Comparison of ENCODE assay signal across 26 cellular contexts in the genomic region with DNA sequence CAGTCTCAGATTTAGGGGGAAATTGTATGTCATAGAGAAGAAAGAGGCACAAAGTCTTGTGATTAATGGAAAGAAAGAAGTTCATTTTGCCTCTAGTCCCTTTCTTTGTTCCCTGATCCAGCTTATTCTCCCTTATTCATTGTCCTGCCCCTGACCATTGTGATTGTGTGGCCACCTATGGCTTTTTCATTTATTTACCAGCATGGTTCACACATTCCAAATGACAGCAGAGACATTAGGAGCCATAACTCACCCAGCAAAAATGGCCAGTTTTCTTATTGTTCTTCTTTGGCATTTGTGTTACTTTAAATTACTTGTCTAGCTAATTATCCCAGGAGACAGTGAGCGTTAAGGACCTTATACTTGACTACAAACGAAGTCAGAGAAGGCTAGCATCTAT. TPM values are rescaled to one million over a fixed set of nuclear protein-coding genes. Genes with fewer than 3 reads are reported as not detected.
A peak's percentile ranks its signal among the peaks of the same experiment; 100 is the strongest.
DNase-seq lines count a peak whose midpoint lies in the region; ATAC-seq, FAIRE-seq and TF ChIP-seq lines count a peak whose summit lies in the region.
"Had no signal": no experiment of that assay in that cellular context is flagged by ENCODE, and none has a peak within 500 bp of the region (broad histone marks: within the 10 kb centered on the region; RNA-seq: fewer than 3 reads in every experiment).

No MANE protein-coding gene starts in this region.

- no peaks in the 10 kb centered on the region for H3K79me2 ChIP-seq in H1 (ENCODE audit: control insufficient read depth in 1 of 2, insufficient read depth in 2 of 2, low read length in 2 of 2)

- TF ChIP-seq EP300 in H1 (IDR thresholded peaks at IDR 0.05; ENCODE audit: borderline replicate concordance in 1 of 2, low read depth in 2 of 2, low read length in 2 of 2), result no peak

- H2AK5ac ChIP-seq in H1 (ENCODE audit: low read depth, low read length) (no peak overlapping the region), mesenchymal stem cell (ENCODE audit: low read length, severe bottlenecking) (no peak overlapping the region)

- TF ChIP-seq POLR2A in H1 (IDR thresholded peaks at IDR 0.05; ENCODE audit: control extremely low read depth in 1 of 2, low read depth in 2 of 2, low read length in 2 of 2), result no peak
- TF ChIP-seq POLR2A in prostate gland (IDR thresholded peaks at IDR 0.05), result no peak

- H3K36me3 ChIP-seq in H7 (replicated peaks; ENCODE audit: control insufficient read depth, insufficient read depth, low read length) (no peaks in the 10 kb centered on the region), H1 (ENCODE audit: control insufficient read depth in 2 of 4, insufficient read depth in 4 of 4, low read length in 3 of 4) (no peaks in the 10 kb centered on the region), prostate gland (no peaks in the 10 kb centered on the region), lower lobe of right lung (no peaks in the 10 kb centered on the region), mesenchymal stem cell (ENCODE audit: control insufficient read depth in 1 of 2, insufficient read depth in 2 of 2, low read depth in 1 of 2, low read length in 2 of 2) (no peaks in the 10 kb centered on the region)
- H3K36me3 ChIP-seq: SJSA1 had no signal

- H3K23ac ChIP-seq in H1 (ENCODE audit: insufficient read length) (no peak overlapping the region), mesenchymal stem cell (ENCODE audit: low read length in 2 of 2) (no peak overlapping the region)

- H2BK15ac ChIP-seq in H1 (ENCODE audit: low read length), result no peak overlapping the region
- H2BK15ac ChIP-seq in mesenchymal stem cell (ENCODE audit: low read depth, poor library complexity, severe bottlenecking), result no peak overlapping the region

- no peak overlapping the region for H2BK5ac ChIP-seq in H1 (ENCODE audit: low read depth, low read length)
- H2BK5ac ChIP-seq in mesenchymal stem cell (ENCODE audit: low read depth, low read length, poor library complexity, severe bottlenecking), result no peak overlapping the region

- ATAC-seq in lower lobe of right lung, result no peak
- ATAC-seq: Right ventricle myocardium inferior had no signal

- peaks cover 0 to 3% (median 0%) of the 10 kb centered on the region in 4 experiments; a peak in 2 of 7 replicates for H3K4me1 ChIP-seq in H1 (replicated peaks in 1 of 4; ENCODE audit: control insufficient read depth in 3 of 4, insufficient read depth in 4 of 4, low read length in 3 of 4)
- no peaks in the 10 kb centered on the region for H3K4me1 ChIP-seq in prostate gland (replicated peaks)
- no peaks in the 10 kb centered on the region for H3K4me1 ChIP-seq in lower lobe of right lung
- H3K4me1 ChIP-seq in mesenchymal stem cell (ENCODE audit: control insufficient read depth, insufficient read depth, low read depth, low read length), result no peaks in the 10 kb centered on the region
- H3K4me1 ChIP-seq: SJSA1 had no signal

- intact Hi-C loops in prostate gland (cut with DNase I) (no loop called here), lower lobe of right lung (cut with DNase I) (no loop called here)
- intact Hi-C loops in activated CD4-positive, alpha-beta T cell treated with anti-CD3 and anti-CD28 coated beads, Interleukin-2, amount 10 ng/mL, durations not matched to agents 24 days and 14 days (cut with micrococcal nuclease), result no loop called here

- H2BK12ac ChIP-seq in H1 (ENCODE audit: low read depth, low read length) (no peak overlapping the region), mesenchymal stem cell (ENCODE audit: low read length in 2 of 2) (no peak overlapping the region)

- DNase-seq in H7, result peak; percentile 6
- DNase-seq in NCI-H69 (lab: John Stamatoyannopoulos, UW), result peak; percentile 25
- no peak for DNase-seq in H1 (ENCODE audit: low read depth in 1 of 2, low spot score in 2 of 2)
- no peak for DNase-seq in neural crest cell (ENCODE audit: low read depth, low spot score)
- DNase-seq in prostate gland (ENCODE audit: low spot score), result no peak
- DNase-seq in lower lobe of right lung, result no peak
- DNase-seq in mesenchymal stem cell, result no peak
- DNase-seq in activated CD4-positive, alpha-beta T cell treated with anti-CD3 and anti-CD28 coated beads, Interleukin-2, amount 10 ng/mL, durations not matched to agents 24 days and 14 days, result no peak
- DNase-seq: Calu3; CD8-positive, alpha-beta memory T cell; DMS153; GF-D8; HCEC 1CT; Karpas-422; NCI-H1694; NCI-H2081; NCI-H2171; NCI-H345; NCI-H524; NCI-H82 had no signal

- H3K27me3 ChIP-seq in H7 (ENCODE audit: control insufficient read depth, insufficient read depth, low read length) (no peaks in the 10 kb centered on the region), H1 (replicated peaks in 1 of 4; ENCODE audit: control insufficient read depth in 3 of 4, extremely low read depth in 1 of 4, insufficient read depth in 3 of 4, low read length in 3 of 4) (no peaks in the 10 kb centered on the region), prostate gland (replicated peaks; ENCODE audit: insufficient read depth) (no peaks in the 10 kb centered on the region), lower lobe of right lung (ENCODE audit: low read depth) (no peaks in the 10 kb centered on the region), mesenchymal stem cell (ENCODE audit: control insufficient read depth in 1 of 2, insufficient read depth in 1 of 2, low read length in 2 of 2) (no peaks in the 10 kb centered on the region)
- H3K27me3 ChIP-seq: SJSA1 had no signal

- H3K79me1 ChIP-seq in H1 (ENCODE audit: low read depth, low read length) (no peaks in the 10 kb centered on the region), mesenchymal stem cell (replicated peaks; ENCODE audit: low read length, poor library complexity, severe bottlenecking) (no peaks in the 10 kb centered on the region)

- H4K20me1 ChIP-seq in H1 (replicated peaks in 1 of 2; ENCODE audit: control insufficient read depth in 1 of 2, insufficient read depth in 2 of 2, low read length in 2 of 2), result no peaks in the 10 kb centered on the region

- H3K18ac ChIP-seq in H1 (ENCODE audit: extremely low read depth, low read length) (no peak overlapping the region), mesenchymal stem cell (ENCODE audit: low read depth in 1 of 2, low read length in 2 of 2) (no peak overlapping the region)

- FAIRE-seq in H1 (lab: Jason Lieb, UNC), result no peak
- FAIRE-seq: A204.1, HTR-8/SVneo had no signal

- no peak overlapping the region for H3K14ac ChIP-seq in H1 (ENCODE audit: insufficient read length)
- no peak overlapping the region for H3K14ac ChIP-seq in mesenchymal stem cell (ENCODE audit: low read length in 2 of 2)

- H2AFZ ChIP-seq in H1 (ENCODE audit: low read length) (no peak overlapping the region), mesenchymal stem cell (ENCODE audit: low read depth, low read length) (no peak overlapping the region)

- no peaks in the 10 kb centered on the region for H3K23me2 ChIP-seq in H1 (ENCODE audit: low read depth, low read length)

- H2BK120ac ChIP-seq in H1 (replicated peaks; ENCODE audit: low read depth, low read length), result no peak overlapping the region
- H2BK120ac ChIP-seq in mesenchymal stem cell (ENCODE audit: low read depth, low read length), result no peak overlapping the region

- H4K8ac ChIP-seq in H1 (ENCODE audit: extremely low read depth, insufficient read depth, low read length), result no peak overlapping the region
- H4K8ac ChIP-seq in mesenchymal stem cell (ENCODE audit: low read length), result no peak overlapping the region

- no peak for TF ChIP-seq RAD21 in H1 (IDR thresholded peaks at IDR 0.05 in 1 of 2, conservative IDR thresholded peaks at IDR 0.05 in 1 of 2; ENCODE audit: low read depth in 2 of 2, low read length in 2 of 2)

- no peaks in the 10 kb centered on the region for H3K9me3 Mint-ChIP-seq in neural crest cell
- no peaks in the 10 kb centered on the region for H3K9me3 Mint-ChIP-seq in activated CD4-positive, alpha-beta T cell treated with anti-CD3 and anti-CD28 coated beads, Interleukin-2, amount 10 ng/mL, durations not matched to agents 24 days and 14 days
- H3K9me3 Mint-ChIP-seq: IgD-negative memory B cell had no signal

- H3K56ac ChIP-seq in H1 (replicated peaks; ENCODE audit: insufficient read length, low read depth, low read length), result no peak overlapping the region

- H3K4me3 Mint-ChIP-seq in neural crest cell, result no peak overlapping the region
- no peak overlapping the region for H3K4me3 Mint-ChIP-seq in activated CD4-positive, alpha-beta T cell treated with anti-CD3 and anti-CD28 coated beads, Interleukin-2, amount 10 ng/mL, durations not matched to agents 24 days and 14 days
- H3K4me3 Mint-ChIP-seq: CD8-positive, alpha-beta memory T cell; IgD-negative memory B cell had no signal

- H4K5ac ChIP-seq in H1 (ENCODE audit: insufficient read length, low read depth, low read length), result no peak overlapping the region

- H3K9me3 ChIP-seq in H1 (ENCODE audit: insufficient read depth in 2 of 2, low read depth in 1 of 2, low read length in 1 of 2) (no peaks in the 10 kb centered on the region), prostate gland (no peaks in the 10 kb centered on the region), lower lobe of right lung (no peaks in the 10 kb centered on the region), mesenchymal stem cell (ENCODE audit: control insufficient read depth, low read length) (no peaks in the 10 kb centered on the region)
- H3K9me3 ChIP-seq: SJSA1 had no signal

- no peak overlapping the region for H2BK20ac ChIP-seq in H1 (ENCODE audit: low read length)

- CTCF ChIA-PET in H1 (lab: Charles Lee; ENCODE audit: partially characterized antibody), result interaction anchor here (0.6 to 1.4 kb wide), 5 partner anchors 87 to 708 kb away, joined by 3 to 4 read pairs (median 3); no protein-coding TSS in a partner anchor

- H3K27me3 Mint-ChIP-seq in neural crest cell (ENCODE audit: low read depth), result no peaks in the 10 kb centered on the region
- H3K27me3 Mint-ChIP-seq in activated CD4-positive, alpha-beta T cell treated with anti-CD3 and anti-CD28 coated beads, Interleukin-2, amount 10 ng/mL, durations not matched to agents 24 days and 14 days, result peaks cover 21% of the 10 kb centered on the region
- H3K27me3 Mint-ChIP-seq: IgD-negative memory B cell had no signal

- H3K4me1 Mint-ChIP-seq in neural crest cell, result peaks cover 10% of the 10 kb centered on the region
- no peaks in the 10 kb centered on the region for H3K4me1 Mint-ChIP-seq in activated CD4-positive, alpha-beta T cell treated with anti-CD3 and anti-CD28 coated beads, Interleukin-2, amount 10 ng/mL, durations not matched to agents 24 days and 14 days
- H3K4me1 Mint-ChIP-seq: CD8-positive, alpha-beta memory T cell; IgD-negative memory B cell had no signal

- H3K27ac ChIP-seq in H1 (ENCODE audit: low read depth, low read length) (no peak overlapping the region), prostate gland (no peak overlapping the region), lower lobe of right lung (no peak overlapping the region), mesenchymal stem cell (ENCODE audit: low read length, poor library complexity, severe bottlenecking) (no peak overlapping the region)
- H3K27ac ChIP-seq: C4-2B, SJSA1 had no signal

- H3K4me3 ChIP-seq in H7 (ENCODE audit: insufficient read depth, low read depth, low read length) (no peak overlapping the region), H1 (ENCODE audit: extremely low read depth in 1 of 4, insufficient read depth in 2 of 4, low read depth in 3 of 4, low read length in 4 of 4) (no peak overlapping the region), prostate gland (no peak overlapping the region), lower lobe of right lung (no peak overlapping the region), mesenchymal stem cell (ENCODE audit: insufficient read depth in 1 of 2, low read depth in 1 of 2, low read length in 2 of 2) (no peak overlapping the region)
- H3K4me3 ChIP-seq: SJSA1 had no signal

- TF ChIP-seq CTCF in H1 (IDR thresholded peaks at IDR 0.05; ENCODE audit: control extremely low read depth in 1 of 3, insufficient read depth in 1 of 3, low read depth in 1 of 3, low read length in 3 of 3), result no peak
- TF ChIP-seq CTCF in neural crest cell (conservative IDR thresholded peaks at IDR 0.05), result no peak
- no peak for TF ChIP-seq CTCF in prostate gland (IDR thresholded peaks at IDR 0.05)
- TF ChIP-seq CTCF in lower lobe of right lung (IDR thresholded peaks at IDR 0.05), result no peak

- H3K4ac ChIP-seq in H1 (replicated peaks; ENCODE audit: insufficient read length, low read depth, low read length) (no peak overlapping the region), mesenchymal stem cell (ENCODE audit: low read depth in 1 of 2, low read length in 2 of 2) (no peak overlapping the region)

- POLR2A ChIA-PET in H1 (lab: Charles Lee; ENCODE audit: partially characterized antibody), result no interaction called here

- WGBS in H1 (ENCODE audit: extremely low coverage in 1 of 2, insufficient coverage in 1 of 2, insufficient read length in 1 of 2, insufficient replicate concordance in 2 of 2, low coverage in 1 of 2, low lambda C conversion rate in 2 of 2, missing lambda C conversion rate in 1 of 2), 2 experiments, result 78% methylated on average over 2 of the region's 2 CpGs; no CpG with 5 or more reads in 1 of the 2 experiments
- WGBS in prostate gland, result 86% methylated on average over 2 of the region's 2 CpGs
- WGBS in mesenchymal stem cell, result 80% methylated on average over 2 of the region's 2 CpGs

- H4K91ac ChIP-seq in H1 (replicated peaks; ENCODE audit: insufficient read length, low read length), result no peak overlapping the region
- no peak overlapping the region for H4K91ac ChIP-seq in mesenchymal stem cell (ENCODE audit: low read length)

- peaks cover 3% of the 10 kb centered on the region for H3K36me3 Mint-ChIP-seq in neural crest cell (ENCODE audit: low read depth)
- H3K36me3 Mint-ChIP-seq in activated CD4-positive, alpha-beta T cell treated with anti-CD3 and anti-CD28 coated beads, Interleukin-2, amount 10 ng/mL, durations not matched to agents 24 days and 14 days (ENCODE audit: low read depth), result no peaks in the 10 kb centered on the region

- H3K4me2 ChIP-seq in H1 (ENCODE audit: insufficient read depth in 1 of 2, low read depth in 2 of 2, low read length in 2 of 2) (no peak overlapping the region), mesenchymal stem cell (ENCODE audit: low read length, poor library complexity, severe bottlenecking) (no peak overlapping the region)

- H3K9ac ChIP-seq in H1 (replicated peaks in 1 of 4; ENCODE audit: extremely low read depth in 1 of 4, low read depth in 3 of 4, low read length in 3 of 4) (no peak overlapping the region), mesenchymal stem cell (ENCODE audit: low read length) (no peak overlapping the region)

- peak overlapping the region; percentile 20 for H3K27ac Mint-ChIP-seq in neural crest cell (ENCODE audit: unreplicated experiment)
- no peak overlapping the region for H3K27ac Mint-ChIP-seq in activated CD4-positive, alpha-beta T cell treated with anti-CD3 and anti-CD28 coated beads, Interleukin-2, amount 10 ng/mL, durations not matched to agents 24 days and 14 days
- H3K27ac Mint-ChIP-seq: CD8-positive, alpha-beta memory T cell; IgD-negative memory B cell had no signal

RNA-seq across cellular contexts. Expression of gene SGO1, which starts 36.3 kb away (rescaled TPM):
- total RNA-seq in H7 (2014; rRNA removed; shearing (Covaris generic)), result 20.7 and 21.6 TPM in 2 replicates
- total RNA-seq in H1 (2021; fragmentation: NEBNext Ultra II Directional; extraction: Animal tissue kit (Norgen Biotek cat#: 25700)), result 34.6 and 36.4 TPM in 2 replicates
- polyA plus RNA-seq in H1 (2011; rRNA removed), result 5.7 and 6.9 TPM in 2 replicates
- polyA plus RNA-seq in H1 (2011; cell fraction: cytosol; rRNA removed), result 6.2 TPM
- 7.4 TPM for polyA plus RNA-seq in H1 (2011; cell fraction: nucleus; rRNA removed)
- polyA plus RNA-seq in H1 (2012, experiment 1 of 2), result 12.3 to 21.3 TPM (median 14.7 TPM) in 4 replicates
- polyA plus RNA-seq in H1 (2012, experiment 2 of 2), result 3.0 TPM
- polyA plus RNA-seq in H1 (2013, experiment 1 of 2), result 29.5 TPM
- polyA plus RNA-seq in H1 (2013, experiment 2 of 2), result 27.9 TPM
- polyA minus RNA-seq in H1 (2011; rRNA and poly(A)+ RNA removed), result 6.2 and 10.8 TPM in 2 replicates
- 12.3 TPM for polyA minus RNA-seq in H1 (2011; cell fraction: cytosol; rRNA and poly(A)+ RNA removed)
- polyA minus RNA-seq in H1 (2011; cell fraction: nucleus; rRNA and poly(A)+ RNA removed), result 20.6 TPM
- total RNA-seq in neural crest cell, result 33.3 and 34.8 TPM in 2 replicates
- 1 to 10 TPM in 1 of 2 donors, under 1 TPM in 1; 0.41 to 7.3 TPM for total RNA-seq in prostate gland
- total RNA-seq in lower lobe of right lung, result 0.71 TPM
- 2.2 TPM for polyA plus RNA-seq in mesenchymal stem cell (2013, experiment 1 of 2)
- polyA plus RNA-seq in mesenchymal stem cell (2013, experiment 2 of 2), result 2.4 TPM
- total RNA-seq in activated CD4-positive, alpha-beta T cell treated with anti-CD3 and anti-CD28 coated beads, Interleukin-2, amount 10 ng/mL, durations not matched to agents 24 days and 14 days, result 20.0 and 23.6 TPM in 2 replicates

Comparison
In these comparisons a context has a peak if more than half of its experiments do, and no peak if none do; other contexts are left out.
1. DNase-seq: peak in H7 (single experiment) and NCI-H69 (single experiment); none in H1 (0 of 2), neural crest cell (single experiment), prostate gland (single experiment), lower lobe of right lung (single experiment), mesenchymal stem cell (single experiment) and activated CD4-positive, alpha-beta T cell treated with anti-CD3 and anti-CD28 coated beads, Interleukin-2, amount 10 ng/mL, durations not matched to agents 24 days and 14 days (single experiment).